In the genomic region with DNA sequence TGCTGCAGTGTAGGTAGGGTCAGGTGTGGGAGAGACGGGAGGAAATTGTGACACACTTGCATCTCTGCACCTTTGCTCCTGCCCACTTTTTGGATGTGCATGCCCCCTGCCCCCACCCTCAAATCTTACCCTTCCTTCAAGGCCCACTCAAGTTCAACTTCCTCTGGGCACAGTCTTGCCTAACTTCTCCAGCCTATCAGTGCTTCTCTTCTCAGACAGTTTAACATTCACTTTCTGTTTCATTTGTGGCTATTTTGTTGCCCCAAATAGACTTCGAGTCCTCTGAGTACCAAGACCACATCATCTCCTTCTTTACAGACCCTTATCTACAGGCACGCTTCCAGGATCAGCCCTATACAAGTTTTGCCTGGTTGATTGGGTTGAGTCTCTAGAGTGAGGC, we compare ENCODE assay signal across 9 cellular contexts. TPM values are rescaled to one million over a fixed set of nuclear protein-coding genes. Genes with fewer than 3 reads are reported as not detected.
DNase-seq lines count a peak whose midpoint lies in the region; ATAC-seq and TF ChIP-seq lines count a peak whose summit lies in the region.
"Had no signal": no experiment of that assay in that cellular context is flagged by ENCODE, and none has a peak within 500 bp of the region (broad histone marks: within the 10 kb centered on the region; RNA-seq: fewer than 3 reads in every experiment).

No MANE protein-coding gene starts in this region.

- no peaks in the 10 kb centered on the region for H3K36me3 Mint-ChIP-seq in natural killer cell treated with Interleukin-12 subunit alpha and Interleukin-12 subunit beta and Interleukin-15 and Interleukin-18, amount 100 ng/mL, for 72 hours
- peaks cover 5% of the 10 kb centered on the region for H3K36me3 Mint-ChIP-seq in MCF 10A (ENCODE audit: insufficient read depth, unreplicated experiment)

- POLR2A ChIA-PET in MCF 10A (lab: Yijun Ruan, JAX), result no interaction called here

- no TSS peak for BruUV-seq in MCF 10A (replicated peaks; lab: Mats Ljungman, UMichigan)

- CTCF ChIA-PET in MCF 10A (lab: Yijun Ruan, JAX), result no interaction called here

- DNase-seq in Kasumi-1 (lab: John Stamatoyannopoulos, UW) (peak; percentile 36 to 40), NCI-H82 (lab: John Stamatoyannopoulos, UW) (no peak), MCF 10A (ENCODE audit: unreplicated experiment) (no peak)
- DNase-seq in natural killer cell treated with Interleukin-12 subunit alpha and Interleukin-12 subunit beta and Interleukin-15 and Interleukin-18, amount 100 ng/mL, for 72 hours (ENCODE audit: low spot score), result no peak
- no peak for DNase-seq in activated naive CD4-positive, alpha-beta T cell treated with anti-CD3 and anti-CD28 coated beads, Interleukin-2, amount 50 U/mL, for 16 hours

- H3K9me3 Mint-ChIP-seq in natural killer cell treated with Interleukin-12 subunit alpha and Interleukin-12 subunit beta and Interleukin-15 and Interleukin-18, amount 100 ng/mL, for 72 hours, result no peaks in the 10 kb centered on the region
- no peaks in the 10 kb centered on the region for H3K9me3 Mint-ChIP-seq in MCF 10A (ENCODE audit: unreplicated experiment)
- H3K9me3 Mint-ChIP-seq: activated T-helper 1 cell treated with anti-CD3 and anti-CD28 coated beads, Interleukin-12 subunit alpha, Interleukin-12 subunit beta, Interleukin-2, Interleukin-4 antibody, amounts not matched to agents 30 ng/mL and 10 ng/mL and 1 ng/mL, durations not matched to agents 14 hours and 24 hours and 36 hours had no signal

- no peak for TF ChIP-seq CTCF in MCF 10A (IDR thresholded peaks at IDR 0.05; ENCODE audit: unreplicated experiment)

- H3K27ac Mint-ChIP-seq in natural killer cell treated with Interleukin-12 subunit alpha and Interleukin-12 subunit beta and Interleukin-15 and Interleukin-18, amount 100 ng/mL, for 72 hours, result no peak overlapping the region
- no peak overlapping the region for H3K27ac Mint-ChIP-seq in MCF 10A (ENCODE audit: low read depth, unreplicated experiment)
- H3K27ac Mint-ChIP-seq: activated T-helper 1 cell treated with anti-CD3 and anti-CD28 coated beads, Interleukin-12 subunit alpha, Interleukin-12 subunit beta, Interleukin-2, Interleukin-4 antibody, amounts not matched to agents 30 ng/mL and 10 ng/mL and 1 ng/mL, durations not matched to agents 14 hours and 24 hours and 36 hours had no signal

- ATAC-seq in GM18909 (IDR thresholded peaks at IDR 0.05; ENCODE audit: poor library complexity, unreplicated experiment) (peak; percentile 47), GM21825 (IDR thresholded peaks at IDR 0.05; ENCODE audit: unreplicated experiment) (peak; percentile 71), HG03521 (IDR thresholded peaks at IDR 0.05; ENCODE audit: unreplicated experiment) (no peak)
- ATAC-seq in natural killer cell treated with Interleukin-12 subunit alpha and Interleukin-12 subunit beta and Interleukin-15 and Interleukin-18, amount 100 ng/mL, for 72 hours, result peak; percentile 29 to 62

- peaks cover 15 to 16% of the 10 kb centered on the region in 2 donors for H3K4me1 Mint-ChIP-seq in natural killer cell treated with Interleukin-12 subunit alpha and Interleukin-12 subunit beta and Interleukin-15 and Interleukin-18, amount 100 ng/mL, for 72 hours (ENCODE audit: low read depth in 2 of 2)
- no peaks in the 10 kb centered on the region for H3K4me1 Mint-ChIP-seq in MCF 10A (ENCODE audit: insufficient read depth, unreplicated experiment)

- intact Hi-C loops in MCF 10A (cut with micrococcal nuclease), result no loop called here

- peaks cover 31 to 46% of the 10 kb centered on the region in 2 donors for H3K27me3 Mint-ChIP-seq in natural killer cell treated with Interleukin-12 subunit alpha and Interleukin-12 subunit beta and Interleukin-15 and Interleukin-18, amount 100 ng/mL, for 72 hours
- H3K27me3 Mint-ChIP-seq in MCF 10A (ENCODE audit: insufficient read depth, unreplicated experiment), result peaks cover 32% of the 10 kb centered on the region

- H3K4me3 Mint-ChIP-seq in natural killer cell treated with Interleukin-12 subunit alpha and Interleukin-12 subunit beta and Interleukin-15 and Interleukin-18, amount 100 ng/mL, for 72 hours, result peak overlapping the region; percentile 25
- H3K4me3 Mint-ChIP-seq in MCF 10A (ENCODE audit: unreplicated experiment), result no peak overlapping the region
- H3K4me3 Mint-ChIP-seq: activated T-helper 1 cell treated with anti-CD3 and anti-CD28 coated beads, Interleukin-12 subunit alpha, Interleukin-12 subunit beta, Interleukin-2, Interleukin-4 antibody, amounts not matched to agents 30 ng/mL and 10 ng/mL and 1 ng/mL, durations not matched to agents 14 hours and 24 hours and 36 hours had no signal

RNA-seq across cellular contexts. Expression of gene ST8SIA5, which starts 2.7 kb away (rescaled TPM):
- 1 to 10 TPM in 1 of 2 donors, under 1 TPM in 1; 0.17 to 1.0 TPM for total RNA-seq in natural killer cell treated with Interleukin-12 subunit alpha and Interleukin-12 subunit beta and Interleukin-15 and Interleukin-18, amount 100 ng/mL, for 72 hours
- not detected in 2 replicates for total RNA-seq in MCF 10A (2022)
- total RNA-seq: activated T-helper 1 cell treated with anti-CD3 and anti-CD28 coated beads, Interleukin-12 subunit alpha, Interleukin-12 subunit beta, Interleukin-2, Interleukin-4 antibody, amounts not matched to agents 30 ng/mL and 10 ng/mL and 1 ng/mL, durations not matched to agents 14 hours and 24 hours and 36 hours had no signal

Comparison
In these comparisons a context has a peak if more than half of its experiments do, and no peak if none do; other contexts are left out.
1. DNase-seq: peak in Kasumi-1 (2 of 2); none in natural killer cell treated with Interleukin-12 subunit alpha and Interleukin-12 subunit beta and Interleukin-15 and Interleukin-18, amount 100 ng/mL, for 72 hours (single experiment), NCI-H82 (single experiment), activated naive CD4-positive, alpha-beta T cell treated with anti-CD3 and anti-CD28 coated beads, Interleukin-2, amount 50 U/mL, for 16 hours (single experiment) and MCF 10A (single experiment).